ENCODE assay signal across 12 cellular contexts in the genomic region with DNA sequence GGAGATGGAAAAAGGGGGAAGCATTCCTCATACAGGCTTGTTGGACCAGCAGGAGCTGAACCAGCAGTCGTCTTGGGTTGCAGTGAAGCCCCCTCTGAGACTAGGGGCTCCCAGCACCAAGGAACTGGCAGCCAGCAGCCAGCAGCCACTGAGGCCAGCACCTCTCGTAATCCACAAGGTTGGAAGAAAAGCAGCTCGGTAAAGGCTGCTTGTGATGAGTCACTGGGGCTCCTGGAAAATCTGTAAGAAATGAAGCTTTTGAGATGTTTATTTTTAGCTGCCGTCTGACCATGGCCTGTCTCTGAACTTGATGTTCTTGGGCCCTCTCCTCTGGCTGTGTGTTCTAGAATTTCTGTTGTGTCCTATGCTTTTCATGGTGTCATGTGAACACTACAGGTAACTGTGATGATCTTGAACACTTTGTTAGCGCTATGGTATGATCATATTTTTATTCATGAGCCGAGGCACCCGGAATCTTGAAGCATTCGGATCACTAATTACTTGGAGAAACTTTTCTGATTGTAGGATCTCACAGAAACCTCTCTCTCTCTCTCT. TPM values are rescaled to one million over a fixed set of nuclear protein-coding genes. Genes with fewer than 3 reads are reported as not detected.
A peak's percentile ranks its signal among the peaks of the same experiment; 100 is the strongest.
DNase-seq lines count a peak whose midpoint lies in the region.
"Had no signal": no experiment of that assay in that cellular context is flagged by ENCODE, and none has a peak within 500 bp of the region (broad histone marks: within the 10 kb centered on the region; RNA-seq: fewer than 3 reads in every experiment).

No MANE protein-coding gene starts in this region.

- H3K27me3 ChIP-seq in CD8-positive, alpha-beta memory T cell (ENCODE audit: insufficient read depth, low read length, poor library complexity, severe bottlenecking): no peaks in the 10 kb centered on the region

- H3K4me3 Mint-ChIP-seq in CD8-positive, alpha-beta memory T cell: no peak overlapping the region
- H3K4me3 Mint-ChIP-seq: activated naive CD4-positive, alpha-beta T cell treated with anti-CD3 and anti-CD28 coated beads for 36 hours; type B pancreatic cell had no signal

- no peaks in the 10 kb centered on the region for H3K36me3 ChIP-seq in CD8-positive, alpha-beta memory T cell (ENCODE audit: insufficient read depth, low read length)

- H3K27ac ChIP-seq in CD8-positive, alpha-beta memory T cell (ENCODE audit: low read depth, low read length): no peak overlapping the region

- H3K9me3 ChIP-seq in CD8-positive, alpha-beta memory T cell (ENCODE audit: low read length): no peaks in the 10 kb centered on the region

- no peaks in the 10 kb centered on the region for H3K9me3 Mint-ChIP-seq in CD8-positive, alpha-beta memory T cell
- H3K9me3 Mint-ChIP-seq: activated naive CD4-positive, alpha-beta T cell treated with anti-CD3 and anti-CD28 coated beads for 36 hours had no signal

- no peaks in the 10 kb centered on the region for H3K4me1 ChIP-seq in CD8-positive, alpha-beta memory T cell (ENCODE audit: insufficient read depth, low read length)

- H3K36me3 Mint-ChIP-seq in CD8-positive, alpha-beta memory T cell: no peaks in the 10 kb centered on the region

- H3K27me3 Mint-ChIP-seq in CD8-positive, alpha-beta memory T cell: peaks cover 21 to 26% of the 10 kb centered on the region in 2 donors
- H3K27me3 Mint-ChIP-seq: type B pancreatic cell had no signal

- DNase-seq in A172 (ENCODE audit: low spot score) (peak; percentile 70), M059J (ENCODE audit: low read depth) (peak; percentile 72), dedifferentiated amniotic fluid mesenchymal stem cell (ENCODE audit: extremely low spot score) (peak; percentile 66), occipital lobe (lab: John Stamatoyannopoulos, UW) (peak; percentile 6), DMS53 treated with DMSO at 0.1 percent for 48 hours (lab: John Stamatoyannopoulos, UW; ENCODE audit: unreplicated experiment) (no peak), NCI-H446 (lab: John Stamatoyannopoulos, UW) (no peak)
- no peak for DNase-seq in activated CD4-positive, alpha-beta T cell treated with anti-CD3 and anti-CD28 coated beads, Interleukin-2, amount 50 U/mL, for 4 hours
- DNase-seq in CD8-positive, alpha-beta memory T cell: no peak
- DNase-seq: activated CD4-positive, alpha-beta T cell treated with anti-CD3 and anti-CD28 coated beads, Interleukin-2, amount 50 U/mL, for 1 hour; activated naive CD4-positive, alpha-beta T cell treated with anti-CD3 and anti-CD28 coated beads for 36 hours; GDM1 had no signal

- CTCF ChIA-PET in CD8-positive, alpha-beta memory T cell (lab: Charles Lee): no interaction called here

- no peak overlapping the region for H3K27ac Mint-ChIP-seq in CD8-positive, alpha-beta memory T cell
- H3K27ac Mint-ChIP-seq: activated naive CD4-positive, alpha-beta T cell treated with anti-CD3 and anti-CD28 coated beads for 36 hours; type B pancreatic cell had no signal

- no peak overlapping the region for H3K4me3 ChIP-seq in CD8-positive, alpha-beta memory T cell (ENCODE audit: low read length)

- POLR2A ChIA-PET in CD8-positive, alpha-beta memory T cell (lab: Charles Lee): no interaction called here

- no peaks in the 10 kb centered on the region for H3K4me1 Mint-ChIP-seq in CD8-positive, alpha-beta memory T cell

RNA-seq across cellular contexts. Expression of a gene that starts 18.6 kb away (rescaled TPM):
- 16.8 and 21.9 TPM in 2 replicates for total RNA-seq in A172 (2014; rRNA removed; shearing (Covaris generic))
- 1.7 and 3.0 TPM in 2 replicates for total RNA-seq in M059J (2014; rRNA removed; shearing (Covaris generic))
- total RNA-seq in occipital lobe: 68.6 TPM
- under 1 TPM; 0.04 to 0.20 TPM for total RNA-seq in CD8-positive, alpha-beta memory T cell
- polyA plus RNA-seq in CD8-positive, alpha-beta memory T cell: not detected
- total RNA-seq: activated naive CD4-positive, alpha-beta T cell treated with anti-CD3 and anti-CD28 coated beads for 36 hours had no signal

Comparison
In these comparisons a context has a peak if more than half of its experiments do, and no peak if none do; other contexts are left out.
1. DNase-seq: peak in A172 (single experiment), M059J (single experiment), dedifferentiated amniotic fluid mesenchymal stem cell (single experiment) and occipital lobe (single experiment); none in activated CD4-positive, alpha-beta T cell treated with anti-CD3 and anti-CD28 coated beads, Interleukin-2, amount 50 U/mL, for 4 hours (0 of 2), CD8-positive, alpha-beta memory T cell (0 of 5), DMS53 treated with DMSO at 0.1 percent for 48 hours (single experiment) and NCI-H446 (0 of 2).